ENCODE assay signal across 1 cellular context in genomic region chr3:52552089-52552488, GRCh38.
TF ChIP-seq lines count a peak whose summit lies in the region.

No MANE protein-coding gene starts in this region.

TF ChIP-seq in IMR-90, 13 proteins besides CTCF, POLR2A, EP300 and RAD21:
- TF ChIP-seq RCOR1 (IDR thresholded peaks at IDR 0.05; ENCODE audit: insufficient replicate concordance, low read length) (no peak), MAFK (IDR thresholded peaks at IDR 0.05; ENCODE audit: low read depth, low read length) (no peak)
